Comparison of ENCODE assay signal across 19 cellular contexts in the genomic region with DNA sequence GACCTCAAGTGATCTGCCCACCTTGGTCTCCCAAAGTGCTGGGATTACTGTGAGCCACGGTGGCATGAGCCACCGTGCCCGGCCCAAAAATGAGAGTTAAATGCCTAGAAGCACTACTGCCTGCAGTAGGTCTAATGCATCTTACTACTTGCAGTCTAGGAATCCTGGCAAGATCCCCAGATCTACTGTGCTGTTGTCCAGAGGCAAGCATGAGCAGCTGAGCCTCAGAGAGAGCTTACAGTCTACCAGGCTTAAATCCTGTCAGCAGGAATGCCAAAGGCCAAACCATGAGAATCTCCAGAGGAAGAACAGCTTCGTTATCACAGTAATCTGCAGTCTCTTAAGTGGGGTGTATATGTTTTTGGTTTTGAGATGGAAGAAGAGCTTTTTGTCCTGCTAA. TPM values are rescaled to one million over a fixed set of nuclear protein-coding genes. Genes with fewer than 3 reads are reported as not detected.
DNase-seq lines count a peak whose midpoint lies in the region; TF ChIP-seq lines count a peak whose summit lies in the region.
"Had no signal": no experiment of that assay in that cellular context is flagged by ENCODE, and none has a peak within 500 bp of the region (broad histone marks: within the 10 kb centered on the region; RNA-seq: fewer than 3 reads in every experiment).

No MANE protein-coding gene starts in this region.

- peak overlapping the region; percentile 37 for H3K27ac Mint-ChIP-seq in activated CD4-positive, alpha-beta T cell treated with anti-CD3 and anti-CD28 coated beads, Interleukin-2, amount 10 ng/mL, durations not matched to agents 7 days and 5 days
- peak overlapping the region; percentile 10 for H3K27ac Mint-ChIP-seq in activated T-helper 1 cell treated with anti-CD3 and anti-CD28 coated beads, Interleukin-12 subunit alpha, Interleukin-12 subunit beta, Interleukin-2, Interleukin-4 antibody, amounts not matched to agents 30 ng/mL and 10 ng/mL and 1 ng/mL, durations not matched to agents 14 hours and 24 hours and 36 hours
- H3K27ac Mint-ChIP-seq: activated CD4-positive, alpha-beta memory T cell treated with anti-CD3 and anti-CD28 coated beads, Interleukin-2, amount 10 ng/mL, durations not matched to agents 7 days and 5 days; activated naive CD4-positive, alpha-beta T cell treated with anti-CD3 and anti-CD28 coated beads, Interleukin-2, amount 50 U/mL, for 24 hours had no signal

- no peaks in the 10 kb centered on the region for H3K9me3 Mint-ChIP-seq in activated CD4-positive, alpha-beta T cell treated with anti-CD3 and anti-CD28 coated beads, Interleukin-2, amount 10 ng/mL, durations not matched to agents 7 days and 5 days
- no peaks in the 10 kb centered on the region for H3K9me3 Mint-ChIP-seq in activated T-helper 1 cell treated with anti-CD3 and anti-CD28 coated beads, Interleukin-12 subunit alpha, Interleukin-12 subunit beta, Interleukin-2, Interleukin-4 antibody, amounts not matched to agents 30 ng/mL and 10 ng/mL and 1 ng/mL, durations not matched to agents 14 hours and 24 hours and 36 hours
- H3K9me3 Mint-ChIP-seq: activated CD4-positive, alpha-beta memory T cell treated with anti-CD3 and anti-CD28 coated beads, Interleukin-2, amount 10 ng/mL, durations not matched to agents 7 days and 5 days; activated naive CD4-positive, alpha-beta T cell treated with anti-CD3 and anti-CD28 coated beads, Interleukin-2, amount 50 U/mL, for 24 hours; activated T-cell treated with anti-CD3 and anti-CD28 coated beads, Interleukin-2, amount 50 U/mL, for 24 hours had no signal

- H3K4me3 ChIP-seq in fibroblast of villous mesenchyme (ENCODE audit: low read depth, low read length) (no peak overlapping the region), skeletal muscle cell (ENCODE audit: low read depth, low read length) (no peak overlapping the region)
- H3K4me3 ChIP-seq: A549; BLaER1 treated with 17β-estradiol and CSF1 and Interleukin-3, amounts not matched to agents 10 nM and 100 nM had no signal

- POLR2A ChIA-PET in activated CD4-positive, alpha-beta T cell treated with anti-CD3 and anti-CD28 coated beads, Interleukin-2, amount 10 ng/mL, durations not matched to agents 7 days and 5 days (lab: Charles Lee), result interaction anchor here (0.6 kb wide), 1 partner anchor 32 kb away, joined by 3 read pairs; no protein-coding TSS in a partner anchor

- H3K27me3 Mint-ChIP-seq in activated CD4-positive, alpha-beta T cell treated with anti-CD3 and anti-CD28 coated beads, Interleukin-2, amount 10 ng/mL, durations not matched to agents 7 days and 5 days, result no peaks in the 10 kb centered on the region
- no peaks in the 10 kb centered on the region for H3K27me3 Mint-ChIP-seq in activated T-helper 1 cell treated with anti-CD3 and anti-CD28 coated beads, Interleukin-12 subunit alpha, Interleukin-12 subunit beta, Interleukin-2, Interleukin-4 antibody, amounts not matched to agents 30 ng/mL and 10 ng/mL and 1 ng/mL, durations not matched to agents 14 hours and 24 hours and 36 hours (ENCODE audit: insufficient read depth)
- H3K27me3 Mint-ChIP-seq: activated CD4-positive, alpha-beta memory T cell treated with anti-CD3 and anti-CD28 coated beads, Interleukin-2, amount 10 ng/mL, durations not matched to agents 7 days and 5 days; activated naive CD4-positive, alpha-beta T cell treated with anti-CD3 and anti-CD28 coated beads, Interleukin-2, amount 50 U/mL, for 24 hours; activated T-cell treated with anti-CD3 and anti-CD28 coated beads, Interleukin-2, amount 50 U/mL, for 24 hours had no signal

- intact Hi-C loops in activated T-helper 1 cell treated with anti-CD3 and anti-CD28 coated beads, Interleukin-12 subunit alpha, Interleukin-12 subunit beta, Interleukin-2, Interleukin-4 antibody, amounts not matched to agents 30 ng/mL and 10 ng/mL and 1 ng/mL, durations not matched to agents 14 hours and 24 hours and 36 hours (cut with micrococcal nuclease), result loop anchor here (5.0 kb wide), 1 partner anchor 34 kb away; no protein-coding TSS in a partner anchor

- peaks cover 23% of the 10 kb centered on the region for H3K4me1 Mint-ChIP-seq in activated CD4-positive, alpha-beta T cell treated with anti-CD3 and anti-CD28 coated beads, Interleukin-2, amount 10 ng/mL, durations not matched to agents 7 days and 5 days
- H3K4me1 Mint-ChIP-seq in activated T-helper 1 cell treated with anti-CD3 and anti-CD28 coated beads, Interleukin-12 subunit alpha, Interleukin-12 subunit beta, Interleukin-2, Interleukin-4 antibody, amounts not matched to agents 30 ng/mL and 10 ng/mL and 1 ng/mL, durations not matched to agents 14 hours and 24 hours and 36 hours (ENCODE audit: low read depth), result peaks cover 16% of the 10 kb centered on the region

- CTCF ChIA-PET in activated CD4-positive, alpha-beta T cell treated with anti-CD3 and anti-CD28 coated beads, Interleukin-2, amount 10 ng/mL, durations not matched to agents 7 days and 5 days (lab: Charles Lee), result interaction anchor here (0.8 to 1.6 kb wide), 3 partner anchors 10 to 22 kb away, joined by 4 to 8 read pairs (median 4); no protein-coding TSS in a partner anchor

- no peak for DNase-seq in activated CD4-positive, alpha-beta T cell treated with anti-CD3 and anti-CD28 coated beads, Interleukin-2, amount 10 ng/mL, durations not matched to agents 7 days and 5 days
- DNase-seq in activated CD4-positive, alpha-beta T cell treated with anti-CD3 and anti-CD28 coated beads for 4 hours, result no peak
- DNase-seq in activated T-helper 1 cell treated with anti-CD3 and anti-CD28 coated beads, Interleukin-12 subunit alpha, Interleukin-12 subunit beta, Interleukin-2, Interleukin-4 antibody, amounts not matched to agents 30 ng/mL and 10 ng/mL and 1 ng/mL, durations not matched to agents 14 hours and 24 hours and 36 hours (ENCODE audit: low spot score), result no peak
- peak; percentile 95 for DNase-seq in fibroblast of villous mesenchyme (ENCODE audit: low read depth)
- peak; percentile 7 for DNase-seq in skeletal muscle cell (ENCODE audit: low read depth)
- DNase-seq in NK-92 (lab: John Stamatoyannopoulos, UW; ENCODE audit: unreplicated experiment), result no peak
- no peak for DNase-seq in iPS-NIHi11 (ENCODE audit: low spot score)
- no peak for DNase-seq in activated effector memory CD4-positive, alpha-beta T cell treated with anti-CD3 and anti-CD28 coated beads, Interleukin-2, amount 50 U/mL, for 16 hours
- DNase-seq: activated CD4-positive, alpha-beta memory T cell treated with anti-CD3 and anti-CD28 coated beads, Interleukin-2, amount 10 ng/mL, durations not matched to agents 7 days and 5 days; activated T-cell treated with anti-CD3 and anti-CD28 coated beads, Interleukin-2, amount 50 U/mL, for 24 hours; brain microvascular endothelial cell; cortex of kidney; NCI-H187; NCI-H2227 treated with DMSO at 0.1 percent for 48 hours; SIG-M5; stimulated activated CD4-positive, alpha-beta T cell treated with anti-CD3 and anti-CD28 coated beads, Interleukin-12 subunit alpha, Interleukin-12 subunit beta, amount 100 ng/mL, for 4 hours had no signal

- H3K36me3 Mint-ChIP-seq in activated CD4-positive, alpha-beta T cell treated with anti-CD3 and anti-CD28 coated beads, Interleukin-2, amount 10 ng/mL, durations not matched to agents 7 days and 5 days (ENCODE audit: low read depth), result peaks cover 79% of the 10 kb centered on the region
- peaks cover 64% of the 10 kb centered on the region for H3K36me3 Mint-ChIP-seq in activated T-helper 1 cell treated with anti-CD3 and anti-CD28 coated beads, Interleukin-12 subunit alpha, Interleukin-12 subunit beta, Interleukin-2, Interleukin-4 antibody, amounts not matched to agents 30 ng/mL and 10 ng/mL and 1 ng/mL, durations not matched to agents 14 hours and 24 hours and 36 hours (ENCODE audit: low read depth)

- no peak for TF ChIP-seq CTCF in fibroblast of villous mesenchyme (IDR thresholded peaks at IDR 0.05; ENCODE audit: insufficient read depth, low read depth, low read length)

- no peak overlapping the region for H3K4me3 Mint-ChIP-seq in activated CD4-positive, alpha-beta T cell treated with anti-CD3 and anti-CD28 coated beads, Interleukin-2, amount 10 ng/mL, durations not matched to agents 7 days and 5 days
- H3K4me3 Mint-ChIP-seq in activated T-helper 1 cell treated with anti-CD3 and anti-CD28 coated beads, Interleukin-12 subunit alpha, Interleukin-12 subunit beta, Interleukin-2, Interleukin-4 antibody, amounts not matched to agents 30 ng/mL and 10 ng/mL and 1 ng/mL, durations not matched to agents 14 hours and 24 hours and 36 hours, result no peak overlapping the region
- H3K4me3 Mint-ChIP-seq: activated CD4-positive, alpha-beta memory T cell treated with anti-CD3 and anti-CD28 coated beads, Interleukin-2, amount 10 ng/mL, durations not matched to agents 7 days and 5 days; activated naive CD4-positive, alpha-beta T cell treated with anti-CD3 and anti-CD28 coated beads, Interleukin-2, amount 50 U/mL, for 24 hours; activated T-cell treated with anti-CD3 and anti-CD28 coated beads, Interleukin-2, amount 50 U/mL, for 24 hours had no signal

RNA-seq across cellular contexts. Expression of a gene that starts 54.4 kb away (rescaled TPM):
- 100 to 1,000 TPM; 292 to 331 TPM for total RNA-seq in activated CD4-positive, alpha-beta T cell treated with anti-CD3 and anti-CD28 coated beads, Interleukin-2, amount 10 ng/mL, durations not matched to agents 7 days and 5 days
- total RNA-seq in activated T-helper 1 cell treated with anti-CD3 and anti-CD28 coated beads, Interleukin-12 subunit alpha, Interleukin-12 subunit beta, Interleukin-2, Interleukin-4 antibody, amounts not matched to agents 30 ng/mL and 10 ng/mL and 1 ng/mL, durations not matched to agents 14 hours and 24 hours and 36 hours, result 430 and 484 TPM in 2 replicates
- total RNA-seq in fibroblast of villous mesenchyme, result 220 and 278 TPM in 2 replicates

Comparison
In these comparisons a context has a peak if more than half of its experiments do, and no peak if none do; other contexts are left out.
1. DNase-seq: peak in fibroblast of villous mesenchyme (single experiment) and skeletal muscle cell (single experiment); none in activated CD4-positive, alpha-beta T cell treated with anti-CD3 and anti-CD28 coated beads, Interleukin-2, amount 10 ng/mL, durations not matched to agents 7 days and 5 days (single experiment), activated CD4-positive, alpha-beta T cell treated with anti-CD3 and anti-CD28 coated beads for 4 hours (0 of 2), activated T-helper 1 cell treated with anti-CD3 and anti-CD28 coated beads, Interleukin-12 subunit alpha, Interleukin-12 subunit beta, Interleukin-2, Interleukin-4 antibody, amounts not matched to agents 30 ng/mL and 10 ng/mL and 1 ng/mL, durations not matched to agents 14 hours and 24 hours and 36 hours (single experiment), NK-92 (single experiment), iPS-NIHi11 (single experiment) and activated effector memory CD4-positive, alpha-beta T cell treated with anti-CD3 and anti-CD28 coated beads, Interleukin-2, amount 50 U/mL, for 16 hours (single experiment).